8 cellular contexts compared by ENCODE assay signal in genomic region chr10:102502029-102502336, GRCh38. TPM values are rescaled to one million over a fixed set of nuclear protein-coding genes. Genes with fewer than 3 reads are reported as not detected.
A peak's percentile ranks its signal among the peaks of the same experiment; 100 is the strongest.
DNase-seq lines count a peak whose midpoint lies in the region; ATAC-seq, FAIRE-seq and TF ChIP-seq lines count a peak whose summit lies in the region.

No MANE protein-coding gene starts in this region.

- POLR2A ChIA-PET in naive thymus-derived CD4-positive, alpha-beta T cell (lab: Charles Lee): interaction anchor here (1.0 to 2.2 kb wide), 9 partner anchors 10 to 914 kb away, joined by 3 to 18 read pairs (median 4); partner anchors contain the start of genes BORCS7, C10orf95, DPCD and NFKB2

- H3K4me3 ChIP-seq in DOHH2 (ENCODE audit: low read length): peak overlapping the region; percentile 92
- peak overlapping the region; percentile 92 for H3K4me3 ChIP-seq in naive thymus-derived CD4-positive, alpha-beta T cell (ENCODE audit: low read length)

- peaks cover 6% of the 10 kb centered on the region; the same call in 1 of the 2 replicates for H3K36me3 ChIP-seq in DOHH2 (ENCODE audit: control insufficient read depth, low read length)
- H3K36me3 ChIP-seq in naive thymus-derived CD4-positive, alpha-beta T cell (ENCODE audit: control insufficient read depth in 2 of 3, insufficient read depth in 3 of 3, low read length in 3 of 3): peaks cover 0 to 4% (median 0%) of the 10 kb centered on the region in 3 experiments

- H3K27me3 ChIP-seq in DOHH2 (ENCODE audit: control insufficient read depth, low read length): no peaks in the 10 kb centered on the region
- H3K27me3 ChIP-seq in naive thymus-derived CD4-positive, alpha-beta T cell (ENCODE audit: control insufficient read depth in 2 of 2, insufficient read depth in 2 of 2, low read length in 2 of 2): no peaks in the 10 kb centered on the region

- no peak for TF ChIP-seq CTCF in DOHH2 (IDR thresholded peaks at IDR 0.05; ENCODE audit: low read depth, low read length, poor library complexity, severe bottlenecking)

- DNase-seq in GOT3 (lab: John Stamatoyannopoulos, UW) (peak; percentile 97), LHCN-M2 (ENCODE audit: low read depth) (peak; percentile 99), RCC 7860 (ENCODE audit: low spot score) (peak; percentile 99), fibroblast of peridontal ligament (ENCODE audit: extremely low read depth) (peak; percentile 99)
- peak in 8 of 9 donors; percentile 93 to 99 (median 99) for DNase-seq in naive thymus-derived CD4-positive, alpha-beta T cell

- peaks cover 7% of the 10 kb centered on the region for H3F3A ChIP-seq in DOHH2 (ENCODE audit: control insufficient read depth, insufficient read depth)

- H3K27me3 Mint-ChIP-seq in activated T-helper 17 cell treated with anti-CD3 and anti-CD28 coated beads, Interleukin-2, amount 50 U/mL, for 72 hours: no peaks in the 10 kb centered on the region
- no peaks in the 10 kb centered on the region for H3K27me3 Mint-ChIP-seq in naive thymus-derived CD4-positive, alpha-beta T cell
- H3K27me3 Mint-ChIP-seq in stimulated activated memory B cell treated with anti-CD40 and anti-IgM and Interleukin-4, amounts not matched to agents 10 μg/mL and 1 μg/mL and 100 μg/mL, for 72 hours: no peaks in the 10 kb centered on the region

- H4K20me1 ChIP-seq in DOHH2 (ENCODE audit: control insufficient read depth, insufficient read depth, low read depth, low read length): peaks cover 16% of the 10 kb centered on the region

- peaks cover 33% of the 10 kb centered on the region for H3K4me1 ChIP-seq in DOHH2 (ENCODE audit: control insufficient read depth, low read length)
- H3K4me1 ChIP-seq in naive thymus-derived CD4-positive, alpha-beta T cell (ENCODE audit: control insufficient read depth in 2 of 2, insufficient read depth in 2 of 2, low read length in 2 of 2): peaks cover 19 to 29% of the 10 kb centered on the region in 2 donors

- H3K4me1 Mint-ChIP-seq in activated T-helper 17 cell treated with anti-CD3 and anti-CD28 coated beads, Interleukin-2, amount 50 U/mL, for 72 hours: peaks cover 7% of the 10 kb centered on the region
- peaks cover 27 to 54% (median 41%) of the 10 kb centered on the region in 7 donors for H3K4me1 Mint-ChIP-seq in naive thymus-derived CD4-positive, alpha-beta T cell
- H3K4me1 Mint-ChIP-seq in stimulated activated memory B cell treated with anti-CD40 and anti-IgM and Interleukin-4, amounts not matched to agents 10 μg/mL and 1 μg/mL and 100 μg/mL, for 72 hours: peaks cover 50% of the 10 kb centered on the region

- intact Hi-C loops in naive thymus-derived CD4-positive, alpha-beta T cell (cut with micrococcal nuclease): loop anchor here (1.0 to 10.0 kb wide), 35 partner anchors 23 to 1730 kb away; partner anchors contain the start of genes ARL3 (in 2 of the 2), CNNM2 (in 2 of the 2), CUEDC2 (in 2 of the 2) and GBF1 (in 2 of the 2)

- H3K9me3 Mint-ChIP-seq in activated T-helper 17 cell treated with anti-CD3 and anti-CD28 coated beads, Interleukin-2, amount 50 U/mL, for 72 hours: no peaks in the 10 kb centered on the region
- H3K9me3 Mint-ChIP-seq in naive thymus-derived CD4-positive, alpha-beta T cell: no peaks in the 10 kb centered on the region
- H3K9me3 Mint-ChIP-seq in stimulated activated memory B cell treated with anti-CD40 and anti-IgM and Interleukin-4, amounts not matched to agents 10 μg/mL and 1 μg/mL and 100 μg/mL, for 72 hours: no peaks in the 10 kb centered on the region

- H3K4me2 ChIP-seq in DOHH2 (ENCODE audit: low read length): peak overlapping the region; percentile 75

- H3K9me2 ChIP-seq in DOHH2 (replicated peaks; ENCODE audit: control insufficient read depth, low read length): no peaks in the 10 kb centered on the region

- peak; percentile 92 for FAIRE-seq in RCC 7860 (lab: Jason Lieb, UNC)

- no peak overlapping the region for H3K27ac Mint-ChIP-seq in activated T-helper 17 cell treated with anti-CD3 and anti-CD28 coated beads, Interleukin-2, amount 50 U/mL, for 72 hours
- H3K27ac Mint-ChIP-seq in naive thymus-derived CD4-positive, alpha-beta T cell: no peak overlapping the region
- H3K27ac Mint-ChIP-seq in stimulated activated memory B cell treated with anti-CD40 and anti-IgM and Interleukin-4, amounts not matched to agents 10 μg/mL and 1 μg/mL and 100 μg/mL, for 72 hours: no peak overlapping the region

- H3K27ac ChIP-seq in DOHH2 (ENCODE audit: low read depth, low read length): peak overlapping the region; percentile 53
- peak overlapping the region; percentile 88 for H3K27ac ChIP-seq in naive thymus-derived CD4-positive, alpha-beta T cell (ENCODE audit: low read depth, low read length)

- ATAC-seq in activated T-helper 17 cell treated with anti-CD3 and anti-CD28 coated beads, Interleukin-2, amount 50 U/mL, for 72 hours (replicated peaks): peak; percentile 82
- ATAC-seq in naive thymus-derived CD4-positive, alpha-beta T cell: peak; percentile 84
- peak; percentile 91 for ATAC-seq in stimulated activated memory B cell treated with anti-CD40 and anti-IgM and Interleukin-4, amounts not matched to agents 10 μg/mL and 1 μg/mL and 100 μg/mL, for 72 hours

- peaks cover 18% of the 10 kb centered on the region for H3K36me3 Mint-ChIP-seq in activated T-helper 17 cell treated with anti-CD3 and anti-CD28 coated beads, Interleukin-2, amount 50 U/mL, for 72 hours (ENCODE audit: low read depth)
- H3K36me3 Mint-ChIP-seq in naive thymus-derived CD4-positive, alpha-beta T cell: peaks cover 0 to 1% (median 0%) of the 10 kb centered on the region in 5 donors
- H3K36me3 Mint-ChIP-seq in stimulated activated memory B cell treated with anti-CD40 and anti-IgM and Interleukin-4, amounts not matched to agents 10 μg/mL and 1 μg/mL and 100 μg/mL, for 72 hours: no peaks in the 10 kb centered on the region

- H3K4me3 Mint-ChIP-seq in activated T-helper 17 cell treated with anti-CD3 and anti-CD28 coated beads, Interleukin-2, amount 50 U/mL, for 72 hours: no peak overlapping the region
- H3K4me3 Mint-ChIP-seq in naive thymus-derived CD4-positive, alpha-beta T cell: no peak overlapping the region
- H3K4me3 Mint-ChIP-seq in stimulated activated memory B cell treated with anti-CD40 and anti-IgM and Interleukin-4, amounts not matched to agents 10 μg/mL and 1 μg/mL and 100 μg/mL, for 72 hours: no peak overlapping the region

- H3K9me3 ChIP-seq in DOHH2 (ENCODE audit: control insufficient read depth, insufficient read depth, low read length): no peaks in the 10 kb centered on the region
- no peaks in the 10 kb centered on the region for H3K9me3 ChIP-seq in naive thymus-derived CD4-positive, alpha-beta T cell (ENCODE audit: control insufficient read depth in 2 of 3, low read length in 3 of 3)

- H3K79me2 ChIP-seq in DOHH2 (ENCODE audit: control insufficient read depth, low read length): peaks cover 73% of the 10 kb centered on the region

- CTCF ChIA-PET in naive thymus-derived CD4-positive, alpha-beta T cell (lab: Charles Lee): interaction anchor here (0.7 to 2.1 kb wide), 6 partner anchors 38 to 333 kb away, joined by 3 to 11 read pairs (median 3); partner anchors contain the start of gene CUEDC2

RNA-seq across cellular contexts. Expression of gene ACTR1A, which starts 0.5 kb away (rescaled TPM):
- 139 and 159 TPM in 2 replicates for total RNA-seq in LHCN-M2 (2014; rRNA removed)
- polyA plus RNA-seq in LHCN-M2 (2012): 145 TPM
- total RNA-seq in activated T-helper 17 cell treated with anti-CD3 and anti-CD28 coated beads, Interleukin-2, amount 50 U/mL, for 72 hours: 10 to 100 TPM; 43.0 to 74.4 TPM
- 10 to 100 TPM; 47.5 to 69.4 (median 58.9) TPM for total RNA-seq in naive thymus-derived CD4-positive, alpha-beta T cell
- polyA plus RNA-seq in naive thymus-derived CD4-positive, alpha-beta T cell: 10 to 100 TPM; 49.8 to 66.0 TPM

RNA-seq across cellular contexts. Expression of gene SUFU, which starts 1.8 kb away (rescaled TPM):
- total RNA-seq in LHCN-M2 (2014; rRNA removed): 4.0 and 4.3 TPM in 2 replicates
- polyA plus RNA-seq in LHCN-M2 (2012): 7.6 TPM
- 10 to 100 TPM; 11.1 to 16.2 TPM for total RNA-seq in activated T-helper 17 cell treated with anti-CD3 and anti-CD28 coated beads, Interleukin-2, amount 50 U/mL, for 72 hours
- total RNA-seq in naive thymus-derived CD4-positive, alpha-beta T cell: 10 to 100 TPM; 10.7 to 17.5 (median 16.1) TPM
- polyA plus RNA-seq in naive thymus-derived CD4-positive, alpha-beta T cell: 10 to 100 TPM in 1 of 2 donors, 1 to 10 TPM in 1; 2.9 to 10.8 TPM

RNA-seq across cellular contexts. Expression of gene C10orf95, which starts 50.6 kb away (rescaled TPM):
- total RNA-seq in LHCN-M2 (2014; rRNA removed): 0.06 TPM in 1 of 2 replicates, not detected in the other
- polyA plus RNA-seq in LHCN-M2 (2012): not detected
- under 1 TPM; 0.29 to 0.39 TPM for total RNA-seq in activated T-helper 17 cell treated with anti-CD3 and anti-CD28 coated beads, Interleukin-2, amount 50 U/mL, for 72 hours
- under 1 TPM in 4 of 5 experiments, not detected in 1; 0.19 to 0.78 (median 0.51) TPM for total RNA-seq in naive thymus-derived CD4-positive, alpha-beta T cell
- polyA plus RNA-seq in naive thymus-derived CD4-positive, alpha-beta T cell: under 1 TPM; 0.32 to 0.41 TPM

Comparison
In these comparisons a context has a peak if more than half of its experiments do, and no peak if none do; other contexts are left out.
1. Peak in every context shown above with its lines: DNase-seq, ATAC-seq, H3K4me3 ChIP-seq and H3K27ac ChIP-seq.